Comparison of ENCODE assay signal across 9 cellular contexts in genomic region chr2:48248251-48248933, GRCh38.
A peak's percentile ranks its signal among the peaks of the same experiment; 100 is the strongest.
DNase-seq lines count a peak whose midpoint lies in the region; ATAC-seq lines count a peak whose summit lies in the region.
"Had no signal": no experiment of that assay in that cellular context is flagged by ENCODE, and none has a peak within 500 bp of the region (broad histone marks: within the 10 kb centered on the region; RNA-seq: fewer than 3 reads in every experiment).

No MANE protein-coding gene starts in this region.

- H3K27me3 ChIP-seq in adipocyte (replicated peaks; ENCODE audit: control insufficient read depth, insufficient read depth, low read length) = no peaks in the 10 kb centered on the region

- no peaks in the 10 kb centered on the region for H3K9me3 ChIP-seq in adipocyte (ENCODE audit: control insufficient read depth, low read length)

- ATAC-seq in GM21515 (IDR thresholded peaks at IDR 0.05; ENCODE audit: unreplicated experiment) (peak; percentile 79), HG03575 (IDR thresholded peaks at IDR 0.05; ENCODE audit: extremely low read depth, insufficient number of reproducible peaks, low FRiP score, unreplicated experiment) (peak; percentile 73)

- H3K36me3 ChIP-seq in adipocyte (ENCODE audit: control insufficient read depth, insufficient read depth, low read length, severe bottlenecking) = no peaks in the 10 kb centered on the region

- DNase-seq in ELR (ENCODE audit: low read depth) (peak; percentile 96), adipocyte (ENCODE audit: low read depth) (peak; percentile 92), kidney glomerular epithelial cell (lab: John Stamatoyannopoulos, UW) (peak; percentile 88), DMS114 treated with DMSO at 0.1 percent for 48 hours (lab: John Stamatoyannopoulos, UW; ENCODE audit: unreplicated experiment) (no peak), COR-L47 (lab: John Stamatoyannopoulos, UW) (no peak)
- no peak for DNase-seq in effector CD8-positive, alpha-beta T cell (lab: John Stamatoyannopoulos, UW)
- DNase-seq: activated B cell treated with CpG ODN at 0.5 μM for 24 hours had no signal

- no peak overlapping the region for H3K9ac ChIP-seq in adipocyte (ENCODE audit: low read length)

- H3K4me3 ChIP-seq in adipocyte (ENCODE audit: low read length) = peak overlapping the region; percentile 35

- H3K4me1 ChIP-seq in adipocyte (ENCODE audit: control insufficient read depth, insufficient read depth, low read length) = peaks cover 34% of the 10 kb centered on the region

Comparison
In these comparisons a context has a peak if more than half of its experiments do, and no peak if none do; other contexts are left out.
1. DNase-seq: peak in ELR (single experiment), adipocyte (single experiment) and kidney glomerular epithelial cell (single experiment); none in DMS114 treated with DMSO at 0.1 percent for 48 hours (single experiment), COR-L47 (single experiment) and effector CD8-positive, alpha-beta T cell (single experiment).